In genomic region chr11:31690516-31690915, GRCh38 we compare ENCODE assay signal across 22 cellular contexts.
A peak's percentile ranks its signal among the peaks of the same experiment; 100 is the strongest.
DNase-seq lines count a peak whose midpoint lies in the region; ATAC-seq, FAIRE-seq and TF ChIP-seq lines count a peak whose summit lies in the region.
"Had no signal": no experiment of that assay in that cellular context is flagged by ENCODE, and none has a peak within 500 bp of the region (broad histone marks: within the 10 kb centered on the region; RNA-seq: fewer than 3 reads in every experiment).

No MANE protein-coding gene starts in this region.

- no peaks in the 10 kb centered on the region for H3K9me1 ChIP-seq in K562 (ENCODE audit: control insufficient read depth, insufficient read depth, low read length)

- H3K27me3 Mint-ChIP-seq in glutamatergic neuron (ENCODE audit: unreplicated experiment): peaks cover 2% of the 10 kb centered on the region
- H3K27me3 Mint-ChIP-seq: B cell; CD4-positive, CD25-positive, alpha-beta regulatory T cell had no signal

- no peak overlapping the region for H3K4me3 ChIP-seq in K562
- no peak overlapping the region for H3K4me3 ChIP-seq in uterus
- no peak overlapping the region for H3K4me3 ChIP-seq in aorta (ENCODE audit: low read length in 2 of 2)
- H3K4me3 ChIP-seq: BLaER1, GM23248 had no signal

- no peak for TF ChIP-seq RAD21 in K562 (CRISPR knock-in tag; conservative IDR thresholded peaks at IDR 0.05 in 1 of 2, IDR thresholded peaks at IDR 0.05 in 1 of 2)

- in situ Hi-C loops in K562 (cut with MboI): no loop called here

- H3K36me3 ChIP-seq in K562 (ENCODE audit: control insufficient read depth, insufficient read depth, low read length): no peaks in the 10 kb centered on the region
- H3K36me3 ChIP-seq in uterus: peaks cover 0 to 3% of the 10 kb centered on the region in 2 donors
- H3K36me3 ChIP-seq in aorta (ENCODE audit: control insufficient read depth in 1 of 2, insufficient read depth in 2 of 2, low read length in 1 of 2): no peaks in the 10 kb centered on the region
- H3K36me3 ChIP-seq: BLaER1 had no signal

- no peaks in the 10 kb centered on the region for H3K79me2 ChIP-seq in K562 (ENCODE audit: control insufficient read depth, insufficient read depth, low read length)

- no TSS peak for BruUV-seq in K562 (replicated peaks; lab: Mats Ljungman, UMichigan)

- H3K27ac ChIP-seq in K562 (ENCODE audit: extremely low read depth, low read depth, low read length) (no peak overlapping the region), uterus (no peak overlapping the region), aorta (ENCODE audit: low read depth in 1 of 2, low read length in 2 of 2) (no peak overlapping the region)
- H3K27ac ChIP-seq: 22Rv1, BLaER1, C4-2B, GM23248 had no signal

- H3K27me3 ChIP-seq in K562 (ENCODE audit: control insufficient read depth in 2 of 2, insufficient read depth in 2 of 2, low read length in 2 of 2): no peaks in the 10 kb centered on the region
- no peaks in the 10 kb centered on the region for H3K27me3 ChIP-seq in uterus
- no peaks in the 10 kb centered on the region for H3K27me3 ChIP-seq in aorta (ENCODE audit: control insufficient read depth in 1 of 2, insufficient read depth in 2 of 2, low read length in 1 of 2)
- H3K27me3 ChIP-seq: BLaER1 had no signal

- intact Hi-C loops in K562 (cut with micrococcal nuclease): no loop called here
- intact Hi-C loops in uterus (cut with DNase I; ENCODE audit: low total_unique reads): no loop called here
- intact Hi-C loops in aorta (cut with DNase I): no loop called here

- TF ChIP-seq EP300 in K562 (IDR thresholded peaks at IDR 0.05; ENCODE audit: low read length): no peak

- TF ChIP-seq CTCF in K562 (IDR thresholded peaks at IDR 0.05 in 2 of 3, conservative IDR thresholded peaks at IDR 0.05 in 1 of 3; ENCODE audit: insufficient read depth in 2 of 3, low read depth in 1 of 3, low read length in 3 of 3) (no peak), glutamatergic neuron (IDR thresholded peaks at IDR 0.05; ENCODE audit: partially characterized antibody, unreplicated experiment) (no peak), uterus (IDR thresholded peaks at IDR 0.05) (no peak)

- peaks cover 7% of the 10 kb centered on the region for H3K36me3 Mint-ChIP-seq in glutamatergic neuron (ENCODE audit: unreplicated experiment)

- DNase-seq in NCI-H2171 treated with DMSO at 0.1 percent for 48 hours (lab: John Stamatoyannopoulos, UW) (peak; percentile 74), NCI-H2171 (lab: John Stamatoyannopoulos, UW) (no peak), K562 (ENCODE audit: extremely low read depth in 1 of 4, low spot score in 3 of 4) (no peak), glutamatergic neuron (no peak), uterus (no peak), aorta (no peak)
- DNase-seq: Caco-2; CD4-positive, CD25-positive, alpha-beta regulatory T cell; CD8-positive, alpha-beta T cell; DMS153; DND-41; H7; HCEC 1CT had no signal

- H3K9ac ChIP-seq in K562 (ENCODE audit: insufficient read depth in 1 of 2, low read depth in 2 of 2, low read length in 2 of 2): no peak overlapping the region
- H3K9ac ChIP-seq: BLaER1, GM23248 had no signal

- 58% methylated on average over 1 of the region's 2 CpGs for WGBS in K562 (ENCODE audit: insufficient coverage, low coverage, missing lambda C conversion rate)
- 34 to 35% methylated on average over 2 of the region's 2 CpGs for WGBS in aorta, 2 donors

- ATAC-seq in K562 (no peak), aorta (ENCODE audit: low FRiP score) (no peak)
- ATAC-seq: CD8-positive, alpha-beta T cell had no signal

- H3K9me3 Mint-ChIP-seq in glutamatergic neuron (ENCODE audit: unreplicated experiment): peaks cover 1% of the 10 kb centered on the region

- no peak for TF ChIP-seq POLR2A in K562 (conservative IDR thresholded peaks at IDR 0.05)
- TF ChIP-seq POLR2A in uterus (IDR thresholded peaks at IDR 0.05): no peak

- no peaks in the 10 kb centered on the region for H3K4me1 ChIP-seq in K562 (replicated peaks in 1 of 2; ENCODE audit: control insufficient read depth in 2 of 2, insufficient read depth in 2 of 2, low read length in 2 of 2)
- no peaks in the 10 kb centered on the region for H3K4me1 ChIP-seq in uterus
- H3K4me1 ChIP-seq in aorta (ENCODE audit: control insufficient read depth in 1 of 2, insufficient read depth in 2 of 2, low read length in 2 of 2): peaks cover 0 to 2% of the 10 kb centered on the region in 2 donors
- H3K4me1 ChIP-seq: BLaER1, Caco-2 had no signal

- CTCF ChIA-PET in K562 (lab: Yijun Ruan, JAX; ENCODE audit: low intra/inter-chr PET ratio): no interaction called here

- H3K4me2 ChIP-seq in K562 (ENCODE audit: insufficient read depth, low read length): no peak overlapping the region
- H3K4me2 ChIP-seq: BLaER1 had no signal

- no peaks in the 10 kb centered on the region; the same call in 1 of the 2 replicates for H4K20me1 ChIP-seq in K562 (replicated peaks; ENCODE audit: control insufficient read depth, insufficient read depth, low read length)
- H4K20me1 ChIP-seq: BLaER1 had no signal

- FAIRE-seq in K562 (lab: Jason Lieb, UNC): no peak
- FAIRE-seq: A204.1, G401.6, GM19239, H1 had no signal

- no peak overlapping the region for H3K4me3 Mint-ChIP-seq in glutamatergic neuron (ENCODE audit: unreplicated experiment)
- H3K4me3 Mint-ChIP-seq: B cell; CD4-positive, CD25-positive, alpha-beta regulatory T cell; CD8-positive, alpha-beta T cell had no signal

- POLR2A ChIA-PET in K562 (lab: Yijun Ruan, JAX): interaction anchor here (2.2 kb wide), 1 partner anchor 9 kb away, joined by 7 read pairs; no protein-coding TSS in a partner anchor

- no peak overlapping the region for H2AFZ ChIP-seq in K562 (ENCODE audit: low read depth, low read length)
- H2AFZ ChIP-seq: GM23248 had no signal

- H3K4me1 Mint-ChIP-seq in glutamatergic neuron (ENCODE audit: low read depth, unreplicated experiment): peaks cover 30% of the 10 kb centered on the region
- H3K4me1 Mint-ChIP-seq: B cell had no signal

- peak overlapping the region; percentile 38 for H3K27ac Mint-ChIP-seq in glutamatergic neuron (ENCODE audit: unreplicated experiment)
- H3K27ac Mint-ChIP-seq: B cell; CD4-positive, CD25-positive, alpha-beta regulatory T cell; CD8-positive, alpha-beta T cell had no signal

- H3K9me3 ChIP-seq in K562 (replicated peaks; ENCODE audit: control insufficient read depth, insufficient read depth, low read depth, low read length) (no peaks in the 10 kb centered on the region), uterus (no peaks in the 10 kb centered on the region), aorta (ENCODE audit: control insufficient read depth, low read length) (no peaks in the 10 kb centered on the region)
- H3K9me3 ChIP-seq: BLaER1, Caco-2 had no signal

TF ChIP-seq in K562, 482 proteins besides CTCF, POLR2A, EP300 and RAD21:
- TF ChIP-seq HMBOX1 (IDR thresholded peaks at IDR 0.05) (0 out of 2 replicates have a peak, but pooled peaks have one; percentile 16), SIRT6 (IDR thresholded peaks at IDR 0.05; ENCODE audit: low read depth, low read length) (no peak), HMGN3 (IDR thresholded peaks at IDR 0.05; ENCODE audit: borderline replicate concordance, extremely low read depth, insufficient read length, low read depth, low read length) (no peak)
